ENCODE assay signal across 8 cellular contexts in the genomic region with DNA sequence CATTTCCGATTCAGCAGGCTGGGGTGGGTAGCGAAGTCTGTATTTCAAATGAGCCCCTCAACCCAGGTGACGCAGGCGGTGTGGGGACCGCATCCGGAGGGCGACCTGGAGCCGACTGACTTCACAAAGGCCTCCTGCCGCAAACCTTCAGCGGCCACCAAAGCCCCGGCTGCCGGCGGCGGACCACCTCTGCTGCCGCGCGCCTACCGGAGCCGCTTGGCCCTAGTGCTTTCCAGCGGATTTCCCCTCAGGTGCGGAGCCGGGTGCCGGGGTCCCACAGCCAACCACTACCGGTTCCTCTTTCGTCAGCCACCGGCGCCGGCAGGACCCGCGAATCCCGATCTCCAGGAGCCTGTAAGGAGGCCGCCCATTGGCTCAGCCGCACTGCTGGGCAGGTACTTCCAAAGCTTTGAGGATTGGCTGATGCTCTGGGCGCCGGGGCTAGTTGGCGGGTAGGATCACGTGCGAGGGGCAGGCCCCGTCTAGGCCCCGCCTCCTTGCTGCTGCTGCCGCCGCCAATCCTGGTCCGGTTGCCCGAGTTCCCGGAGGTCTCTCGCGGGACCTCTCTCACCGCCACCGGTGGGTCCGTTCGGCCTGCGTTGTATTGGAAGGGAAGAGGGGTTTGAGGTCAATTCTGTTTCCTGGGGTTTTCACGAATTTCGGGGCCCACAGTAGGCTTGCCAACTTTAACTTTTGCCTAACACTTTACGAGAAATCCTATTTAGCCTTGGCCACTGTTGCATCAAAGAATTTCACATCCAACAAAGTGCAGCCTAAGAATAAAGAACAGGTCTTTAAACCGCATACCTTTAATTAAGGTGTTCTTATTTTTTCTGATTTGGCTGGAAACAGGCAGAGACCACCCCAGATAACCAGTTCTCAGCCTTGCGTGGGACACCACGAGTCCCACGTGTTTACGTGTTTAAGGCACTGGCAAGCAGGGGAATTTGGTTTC. TPM values are rescaled to one million over a fixed set of nuclear protein-coding genes. Genes with fewer than 3 reads are reported as not detected.
DNase-seq lines count a peak whose midpoint lies in the region; ATAC-seq, FAIRE-seq and TF ChIP-seq lines count a peak whose summit lies in the region.

A gene (plus strand): TSS at position 494 of the 955 bp plus-strand sequence. CDS start 5,732 bp downstream, outside the sequence.

- FAIRE-seq in GM12891 (lab: Jason Lieb, UNC): peak; percentile 98

- peaks cover 0 to 13% of the 10 kb centered on the region in 2 donors for H3K4me1 ChIP-seq in right atrium auricular region
- H3K4me1 ChIP-seq in psoas muscle: peaks cover 9% of the 10 kb centered on the region
- no peaks in the 10 kb centered on the region for H3K4me1 ChIP-seq in urinary bladder (ENCODE audit: insufficient read depth)

- no peaks in the 10 kb centered on the region for H3K9me3 ChIP-seq in right atrium auricular region
- no peaks in the 10 kb centered on the region for H3K9me3 ChIP-seq in psoas muscle

- peak; percentile 87 for TF ChIP-seq POLR2A in GM12891 (IDR thresholded peaks at IDR 0.05; ENCODE audit: low read depth, low read length)

- TF ChIP-seq CTCF in right atrium auricular region (IDR thresholded peaks at IDR 0.05) (no peak), psoas muscle (IDR thresholded peaks at IDR 0.05) (no peak)

- WGBS in psoas muscle, 3 donors: 1 to 4% (median 2%) methylated on average over 51 to 60 of the region's 60 CpGs
- WGBS in urinary bladder: 2% methylated on average over 60 of the region's 60 CpGs

- ATAC-seq in HG02798 (IDR thresholded peaks at IDR 0.05; ENCODE audit: poor library complexity, unreplicated experiment): peak; percentile 99
- ATAC-seq in psoas muscle: peak; percentile 99 to 100 (median 100)

- H3K36me3 ChIP-seq in right atrium auricular region: peaks cover 41% of the 10 kb centered on the region
- peaks cover 4 to 42% of the 10 kb centered on the region in 2 donors for H3K36me3 ChIP-seq in psoas muscle (ENCODE audit: insufficient read depth in 1 of 2, low read depth in 1 of 2)
- peaks cover 5% of the 10 kb centered on the region for H3K36me3 ChIP-seq in urinary bladder (ENCODE audit: insufficient read depth)

- intact Hi-C loops in psoas muscle (cut with DNase I): no loop called here

- H3K27me3 ChIP-seq in right atrium auricular region (no peaks in the 10 kb centered on the region), psoas muscle (ENCODE audit: insufficient read depth in 3 of 3, low read length in 2 of 3) (no peaks in the 10 kb centered on the region)

- H3K4me3 ChIP-seq in right atrium auricular region (peak within 1 kb of the TSS; percentile 70 to 87), psoas muscle (peak within 1 kb of the TSS; percentile 76), urinary bladder (ENCODE audit: low read depth, low read length) (peak within 1 kb of the TSS; percentile 85)

- peak; percentile 98 for DNase-seq in GM12891 (ENCODE audit: insufficient read length, low spot score)
- DNase-seq in NCI-H146 (lab: John Stamatoyannopoulos, UW): peak; percentile 99
- DNase-seq in T-helper 1 cell: peak; percentile 97 to 99 (median 98)
- peak; percentile 82 to 100 (median 98) for DNase-seq in anterior cingulate cortex (lab: John Stamatoyannopoulos, UW)
- peak; percentile 100 for DNase-seq in right atrium auricular region (ENCODE audit: low spot score)
- peak; percentile 99 to 100 for DNase-seq in psoas muscle

- H3K27ac ChIP-seq in right atrium auricular region (peak within 1 kb of the TSS; percentile 78 to 84), psoas muscle (peak within 1 kb of the TSS; percentile 86), urinary bladder (ENCODE audit: low read depth) (peak within 1 kb of the TSS; percentile 64)

TF ChIP-seq in GM12891, 5 proteins besides CTCF, POLR2A, EP300 and RAD21:
- TF ChIP-seq POLR2AphosphoS5 (IDR thresholded peaks at IDR 0.05; ENCODE audit: low read depth, low read length) (peak; percentile 89), POU2F2 (IDR thresholded peaks at IDR 0.05; ENCODE audit: low read depth, low read length) (peak; percentile 64; the same call in 1 of the 2 replicates), TAF1 (IDR thresholded peaks at IDR 0.05; ENCODE audit: low read depth, low read length) (peak; percentile 67), SPI1 (IDR thresholded peaks at IDR 0.05; ENCODE audit: low read depth, low read length) (peak; percentile 72), PAX5 (IDR thresholded peaks at IDR 0.05; ENCODE audit: insufficient read depth, low read length, severe bottlenecking) (no peak)

RNA-seq across cellular contexts. Expression of the gene that starts here (rescaled TPM):
- polyA plus RNA-seq in GM12891 (2012; ENCODE audit: low read depth, missing spikeins): 0.73 TPM
- under 1 TPM; 0.55 to 0.63 TPM for total RNA-seq in right atrium auricular region
- total RNA-seq in psoas muscle: 1 to 10 TPM; 1.2 to 3.3 (median 2.0) TPM
- 1 to 10 TPM in 2 of 3 donors, under 1 TPM in 1; 0.23 to 4.6 (median 1.1) TPM for polyA plus RNA-seq in psoas muscle
- 6.5 TPM for total RNA-seq in urinary bladder
- 3.4 TPM for polyA plus RNA-seq in urinary bladder

Comparison
In these comparisons a context has a peak if more than half of its experiments do, and no peak if none do; other contexts are left out.
1. Peak in every context shown above with its lines: DNase-seq, ATAC-seq, H3K4me3 ChIP-seq and H3K27ac ChIP-seq.
2. Peak in DNase-seq, H3K4me3 ChIP-seq and H3K27ac ChIP-seq in right atrium auricular region; RNA of the gene not detected or under 1 TPM.